In the genomic region with DNA sequence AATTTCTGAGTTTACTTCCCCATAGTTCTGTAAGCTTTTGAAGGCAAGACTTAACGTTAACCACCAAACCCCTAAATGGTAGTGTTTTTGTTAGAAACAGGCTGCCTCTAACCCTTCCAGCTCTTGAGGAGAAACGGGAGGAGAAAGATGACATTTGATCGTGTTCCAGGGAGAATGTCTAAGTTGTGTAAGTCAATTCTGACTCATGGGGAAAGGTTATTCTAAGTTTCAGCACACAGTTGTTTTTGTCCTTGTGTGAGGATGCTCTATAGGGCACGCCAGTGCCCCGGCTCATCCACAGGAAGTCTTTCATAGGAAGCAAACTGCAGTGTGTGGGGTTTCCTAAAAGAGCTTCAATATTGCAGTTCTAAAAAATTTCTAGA, we compare ENCODE assay signal across 14 cellular contexts.
DNase-seq lines count a peak whose midpoint lies in the region; ATAC-seq and TF ChIP-seq lines count a peak whose summit lies in the region.
"Had no signal": no experiment of that assay in that cellular context is flagged by ENCODE, and none has a peak within 500 bp of the region (broad histone marks: within the 10 kb centered on the region; RNA-seq: fewer than 3 reads in every experiment).

No MANE protein-coding gene starts in this region.

- peak overlapping the region; percentile 0 to 53 (median 30) for H3K27ac ChIP-seq in esophagus squamous epithelium
- H3K27ac ChIP-seq in rectal smooth muscle tissue (ENCODE audit: low read depth, low read length): peak overlapping the region; percentile 90
- H3K27ac ChIP-seq in spleen: no peak overlapping the region
- H3K27ac ChIP-seq: dorsolateral prefrontal cortex, HL-60, ovary had no signal

- ATAC-seq in GM19467 (IDR thresholded peaks at IDR 0.05; ENCODE audit: unreplicated experiment): no peak

- no peaks in the 10 kb centered on the region for H3K36me3 ChIP-seq in esophagus squamous epithelium
- H3K36me3 ChIP-seq in rectal smooth muscle tissue (ENCODE audit: control insufficient read depth, insufficient read depth, low read length): no peaks in the 10 kb centered on the region
- H3K36me3 ChIP-seq in spleen: no peaks in the 10 kb centered on the region
- H3K36me3 ChIP-seq: ovary had no signal

- DNase-seq in COLO829 (ENCODE audit: low spot score) (peak; percentile 31), RKO (ENCODE audit: low spot score) (peak; percentile 7), esophagus squamous epithelium (lab: John Stamatoyannopoulos, UW) (no peak), pons (ENCODE audit: low spot score) (no peak), spleen (no peak), HuH-7 (ENCODE audit: low spot score) (no peak)
- DNase-seq: activated naive CD8-positive, alpha-beta T cell treated with anti-CD3 and anti-CD28 coated beads for 36 hours; dorsolateral prefrontal cortex; MM.1S; ovary; stimulated activated naive CD4-positive, alpha-beta T cell had no signal

- peaks cover 0 to 27% (median 8%) of the 10 kb centered on the region in 3 donors for H3K4me1 ChIP-seq in esophagus squamous epithelium
- H3K4me1 ChIP-seq in rectal smooth muscle tissue (ENCODE audit: control insufficient read depth, insufficient read depth, low read length): peaks cover 24% of the 10 kb centered on the region
- H3K4me1 ChIP-seq in spleen: no peaks in the 10 kb centered on the region

- TF ChIP-seq CTCF in esophagus squamous epithelium (IDR thresholded peaks at IDR 0.05): no peak
- TF ChIP-seq CTCF in spleen (IDR thresholded peaks at IDR 0.05 in 8 of 11, conservative IDR thresholded peaks at IDR 0.05 in 3 of 11): no peak

- H3K9me3 ChIP-seq in esophagus squamous epithelium (no peaks in the 10 kb centered on the region), spleen (peaks cover 0 to 40% (median 17%) of the 10 kb centered on the region in 8 donors)
- H3K9me3 ChIP-seq: ovary had no signal

- intact Hi-C loops in esophagus squamous epithelium (cut with DNase I) (no loop called here), spleen (cut with DNase I; ENCODE audit: low total_unique reads) (no loop called here)

- no peak overlapping the region for H3K4me3 ChIP-seq in esophagus squamous epithelium
- H3K4me3 ChIP-seq in rectal smooth muscle tissue (ENCODE audit: low read length): no peak overlapping the region
- no peak overlapping the region for H3K4me3 ChIP-seq in spleen
- H3K4me3 ChIP-seq: dorsolateral prefrontal cortex, ovary had no signal

- WGBS in esophagus squamous epithelium, 2 donors: 35 to 39% methylated on average over 5 of the region's 5 CpGs
- 68 to 86% (median 79%) methylated on average over 5 of the region's 5 CpGs for WGBS in spleen, 5 donors

- H3K9ac ChIP-seq in rectal smooth muscle tissue (ENCODE audit: low read length): no peak overlapping the region

- no peaks in the 10 kb centered on the region for H3K27me3 ChIP-seq in esophagus squamous epithelium
- H3K27me3 ChIP-seq in rectal smooth muscle tissue (ENCODE audit: control insufficient read depth, insufficient read depth, low read length): no peaks in the 10 kb centered on the region
- no peaks in the 10 kb centered on the region for H3K27me3 ChIP-seq in spleen (replicated peaks in 1 of 7)
- H3K27me3 ChIP-seq: dorsolateral prefrontal cortex, ovary had no signal

- no peak for TF ChIP-seq POLR2A in esophagus squamous epithelium (IDR thresholded peaks at IDR 0.05)
- TF ChIP-seq POLR2A in spleen (IDR thresholded peaks at IDR 0.05): no peak

Comparison
In these comparisons a context has a peak if more than half of its experiments do, and no peak if none do; other contexts are left out.
1. DNase-seq: peak in COLO829 (single experiment) and RKO (single experiment); none in esophagus squamous epithelium (single experiment), pons (single experiment), spleen (single experiment) and HuH-7 (single experiment).
2. H3K27ac ChIP-seq: peak in esophagus squamous epithelium (4 of 4) and rectal smooth muscle tissue (single experiment); none in spleen (0 of 8).